22 cellular contexts compared by ENCODE assay signal in the genomic region with DNA sequence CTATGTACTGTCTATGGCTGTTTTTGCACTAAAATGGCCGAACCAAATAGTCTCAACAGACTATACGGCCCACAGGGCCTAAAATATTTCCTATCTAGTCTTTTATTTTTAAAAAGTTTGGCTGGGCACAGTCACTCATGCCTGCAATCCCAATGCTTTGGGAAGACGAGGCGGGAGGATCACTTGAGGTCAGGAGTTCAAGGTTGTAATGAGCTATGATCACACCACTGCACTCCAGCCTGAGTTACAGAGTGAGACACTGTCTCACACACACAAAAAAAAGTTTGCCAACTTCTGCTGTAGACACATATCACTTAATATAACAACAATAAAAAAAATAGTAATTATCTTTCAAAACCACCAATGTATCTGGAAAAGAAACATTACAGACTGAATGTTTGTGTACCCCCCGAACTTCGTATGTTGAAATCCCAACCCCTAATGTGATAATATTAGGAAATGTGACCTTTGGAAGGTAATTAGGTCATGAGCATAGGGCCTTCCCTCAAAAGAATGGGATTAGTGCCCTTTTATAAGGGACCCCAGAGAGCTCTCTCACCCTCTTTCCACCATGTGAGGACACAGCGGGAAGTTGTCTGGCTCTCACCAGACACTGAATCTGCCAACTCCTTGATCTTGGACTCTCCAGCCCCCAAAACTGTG. TPM values are rescaled to one million over a fixed set of nuclear protein-coding genes. Genes with fewer than 3 reads are reported as not detected.
DNase-seq lines count a peak whose midpoint lies in the region; ATAC-seq and TF ChIP-seq lines count a peak whose summit lies in the region.
"Had no signal": no experiment of that assay in that cellular context is flagged by ENCODE, and none has a peak within 500 bp of the region (broad histone marks: within the 10 kb centered on the region; RNA-seq: fewer than 3 reads in every experiment).

No MANE protein-coding gene starts in this region.

- no peak overlapping the region for H3K23ac ChIP-seq in H9 (ENCODE audit: insufficient read length, low read depth, low read length)

- H3K23me2 ChIP-seq in H9 (ENCODE audit: insufficient read length, low read depth, low read length, poor library complexity, severe bottlenecking), result no peaks in the 10 kb centered on the region

- H3K9me3 Mint-ChIP-seq in activated T-cell treated with anti-CD3 and anti-CD28 coated beads, Interleukin-2, amount 50 U/mL, for 72 hours, result no peaks in the 10 kb centered on the region
- H3K9me3 Mint-ChIP-seq in H9, result no peaks in the 10 kb centered on the region
- H3K9me3 Mint-ChIP-seq in memory B cell, result no peaks in the 10 kb centered on the region
- H3K9me3 Mint-ChIP-seq: CD4-positive, alpha-beta memory T cell; GM23338 had no signal

- no peak overlapping the region for H3K4ac ChIP-seq in H9 (ENCODE audit: low read depth, low read length)

- no peak overlapping the region for H3K56ac ChIP-seq in H9 (ENCODE audit: insufficient read length, low read depth, low read length)

- H3K14ac ChIP-seq in H9 (ENCODE audit: insufficient read depth, low read length), result no peak overlapping the region

- no peak for TF ChIP-seq CTCF in H9 (conservative IDR thresholded peaks at IDR 0.05)

- H2BK20ac ChIP-seq in H9 (ENCODE audit: low read depth, low read length, poor library complexity, severe bottlenecking), result no peak overlapping the region

- no peak overlapping the region for H2BK5ac ChIP-seq in H9 (ENCODE audit: insufficient read length, low read length)

- H3K79me2 ChIP-seq in H9 (ENCODE audit: insufficient read depth, low read length), result no peaks in the 10 kb centered on the region

- no peak overlapping the region for H2BK120ac ChIP-seq in H9 (ENCODE audit: low read depth, low read length, poor library complexity, severe bottlenecking)

- no CpG with 5 or more reads among the region's 7 CpGs for WGBS in H9 (ENCODE audit: extremely low coverage, insufficient read length, low lambda C conversion rate)

- no peak overlapping the region for H2AFZ ChIP-seq in H9 (ENCODE audit: low read length)
- H2AFZ ChIP-seq: GM23338 had no signal

- H3K9ac ChIP-seq in H9 (ENCODE audit: extremely low read depth, insufficient read length, low read length), result no peak overlapping the region

- H3K27ac Mint-ChIP-seq in activated T-cell treated with anti-CD3 and anti-CD28 coated beads, Interleukin-2, amount 50 U/mL, for 72 hours, result peak overlapping the region; percentile 24
- peak overlapping the region in 2 of 3 experiments; percentile 53 to 57; a peak in 1 of 7 replicates for H3K27ac Mint-ChIP-seq in H9
- peak overlapping the region; percentile 9 for H3K27ac Mint-ChIP-seq in memory B cell
- H3K27ac Mint-ChIP-seq: CD4-positive, alpha-beta memory T cell; GM23338 had no signal

- H4K8ac ChIP-seq in H9 (replicated peaks; ENCODE audit: insufficient read length, low read depth, low read length), result no peak overlapping the region

- no peaks in the 10 kb centered on the region for H3K9me3 ChIP-seq in H9 (ENCODE audit: control insufficient read depth, low read depth, low read length)
- H3K9me3 ChIP-seq: A549 had no signal

- no peaks in the 10 kb centered on the region for H3K4me1 ChIP-seq in H9 (ENCODE audit: insufficient read depth, low read length)
- H3K4me1 ChIP-seq: A549 had no signal

- no peak overlapping the region for H4K91ac ChIP-seq in H9 (ENCODE audit: insufficient read length, low read depth, low read length)

- H3K4me1 Mint-ChIP-seq in activated T-cell treated with anti-CD3 and anti-CD28 coated beads, Interleukin-2, amount 50 U/mL, for 72 hours (ENCODE audit: low read depth), result no peaks in the 10 kb centered on the region
- peaks cover 20 to 27% of the 10 kb centered on the region in 2 experiments for H3K4me1 Mint-ChIP-seq in H9
- H3K4me1 Mint-ChIP-seq in memory B cell, result no peaks in the 10 kb centered on the region

- no peak overlapping the region for H2BK12ac ChIP-seq in H9 (ENCODE audit: insufficient read length, low read depth, low read length)

- DNase-seq in activated T-cell treated with anti-CD3 and anti-CD28 coated beads, Interleukin-2, amount 50 U/mL, for 72 hours, result no peak
- no peak for DNase-seq in activated T-cell treated with anti-CD3 and anti-CD28 coated beads, Interleukin-2, amount 50 U/mL, for 1 hour
- DNase-seq in H9, result no peak
- no peak for DNase-seq in left lobe of liver (ENCODE audit: low spot score)
- no peak for DNase-seq in memory B cell (ENCODE audit: low spot score in 2 of 2)
- no peak for DNase-seq in NCI-H1092 (lab: John Stamatoyannopoulos, UW)
- DNase-seq in AG08396 (ENCODE audit: low spot score), result no peak
- DNase-seq: 8988T; ACHN; C1 segment of cervical spinal cord; Calu3; CD4-positive, alpha-beta memory T cell; COR-L47; DMS53; DMS79 treated with DMSO at 0.1 percent for 48 hours; GF-D8; HCEC 1CT had no signal

- no peak overlapping the region for H2AK5ac ChIP-seq in H9 (ENCODE audit: insufficient read length, low read length)

- no peak overlapping the region for H3T11ph ChIP-seq in H9 (ENCODE audit: low read length)

- peaks cover 4 to 20% of the 10 kb centered on the region in 2 donors for H3K36me3 Mint-ChIP-seq in activated T-cell treated with anti-CD3 and anti-CD28 coated beads, Interleukin-2, amount 50 U/mL, for 72 hours (ENCODE audit: insufficient read depth in 2 of 2)
- H3K36me3 Mint-ChIP-seq in H9 (ENCODE audit: insufficient read depth in 1 of 3, low read depth in 3 of 3), result peaks cover 21 to 70% (median 63%) of the 10 kb centered on the region in 3 experiments; a peak in 6 of 7 replicates
- H3K36me3 Mint-ChIP-seq in memory B cell, result peaks cover 19% of the 10 kb centered on the region

- no peak overlapping the region for H4K5ac ChIP-seq in H9 (ENCODE audit: insufficient read length, low read depth, low read length)

- no peak overlapping the region for H3K4me2 ChIP-seq in H9 (ENCODE audit: insufficient read depth, insufficient read length, low read length)
- H3K4me2 ChIP-seq: A549, GM23338 had no signal

- H3K79me1 ChIP-seq in H9 (ENCODE audit: insufficient read depth, low read depth, low read length, poor library complexity, severe bottlenecking), result no peaks in the 10 kb centered on the region

- H4K20me1 ChIP-seq in H9 (ENCODE audit: control insufficient read depth, insufficient read depth, insufficient read length), result no peaks in the 10 kb centered on the region

- H3K18ac ChIP-seq in H9 (ENCODE audit: insufficient read length, low read depth, low read length), result no peak overlapping the region

- H3K27ac ChIP-seq in H9 (ENCODE audit: insufficient read length, low read depth, low read length), result no peak overlapping the region
- H3K27ac ChIP-seq: A549 had no signal

- no peak for ATAC-seq in activated T-cell treated with anti-CD3 and anti-CD28 coated beads, Interleukin-2, amount 50 U/mL, for 72 hours (replicated peaks in 1 of 2)
- ATAC-seq in left lobe of liver (peak; percentile 19), memory B cell (ENCODE audit: low read depth) (no peak), esophagus mucosa (no peak)
- ATAC-seq: A549, GM23338 had no signal

- no peaks in the 10 kb centered on the region for H3K27me3 Mint-ChIP-seq in activated T-cell treated with anti-CD3 and anti-CD28 coated beads, Interleukin-2, amount 50 U/mL, for 72 hours (ENCODE audit: low read depth)
- H3K27me3 Mint-ChIP-seq in H9 (ENCODE audit: low read depth), result no peaks in the 10 kb centered on the region
- H3K27me3 Mint-ChIP-seq in memory B cell, result no peaks in the 10 kb centered on the region
- H3K27me3 Mint-ChIP-seq: CD4-positive, alpha-beta memory T cell had no signal

- H2BK15ac ChIP-seq in H9 (ENCODE audit: low read depth, low read length), result no peak overlapping the region

- no peaks in the 10 kb centered on the region for H3K27me3 ChIP-seq in H9 (ENCODE audit: insufficient read depth, low read length)

- H3K4me3 Mint-ChIP-seq in activated T-cell treated with anti-CD3 and anti-CD28 coated beads, Interleukin-2, amount 50 U/mL, for 72 hours, result no peak overlapping the region
- H3K4me3 Mint-ChIP-seq in H9, result no peak overlapping the region
- H3K4me3 Mint-ChIP-seq in memory B cell, result no peak overlapping the region
- H3K4me3 Mint-ChIP-seq: CD4-positive, alpha-beta memory T cell; GM23338 had no signal

RNA-seq across cellular contexts. Expression of gene HK3, which starts 53.5 kb away (rescaled TPM):
- under 1 TPM; 0.46 to 0.81 TPM for total RNA-seq in activated T-cell treated with anti-CD3 and anti-CD28 coated beads, Interleukin-2, amount 50 U/mL, for 72 hours
- total RNA-seq in H9 (2021) (not detected in 2 replicates), left lobe of liver (10.6 TPM), esophagus mucosa (1.4 TPM)
- total RNA-seq: Daoy, G401, GM23338 had no signal

RNA-seq across cellular contexts. Expression of gene UIMC1, which starts 53.9 kb away (rescaled TPM):
- 10 to 100 TPM; 62.8 to 76.5 TPM for total RNA-seq in activated T-cell treated with anti-CD3 and anti-CD28 coated beads, Interleukin-2, amount 50 U/mL, for 72 hours
- total RNA-seq in H9 (2021) (46.2 and 53.0 TPM in 2 replicates), left lobe of liver (10.1 TPM), esophagus mucosa (14.9 TPM)
